ENCODE assay signal across 20 cellular contexts in genomic region chr17:80212109-80212508, GRCh38. TPM values are rescaled to one million over a fixed set of nuclear protein-coding genes. Genes with fewer than 3 reads are reported as not detected.
DNase-seq lines count a peak whose midpoint lies in the region; FAIRE-seq and TF ChIP-seq lines count a peak whose summit lies in the region.
"Had no signal": no experiment of that assay in that cellular context is flagged by ENCODE, and none has a peak within 500 bp of the region (broad histone marks: within the 10 kb centered on the region; RNA-seq: fewer than 3 reads in every experiment).

No MANE protein-coding gene starts in this region.

- peaks cover 0 to 100% (median 0%) of the 10 kb centered on the region in 11 experiments; a peak in 9 of 22 replicates for H4K20me1 ChIP-seq in BLaER1 treated with 17β-estradiol and CSF1 and Interleukin-3, amounts not matched to agents 10 nM and 100 nM
- H4K20me1 ChIP-seq in osteoblast (ENCODE audit: insufficient read depth, low read length): peaks cover 12% of the 10 kb centered on the region

- peaks cover under 1% of the 10 kb centered on the region for H3K79me2 ChIP-seq in osteoblast (ENCODE audit: insufficient read depth, low read length)

- peaks cover 12 to 79% (median 43%) of the 10 kb centered on the region in 10 experiments for H3K4me1 ChIP-seq in BLaER1 treated with 17β-estradiol and CSF1 and Interleukin-3, amounts not matched to agents 10 nM and 100 nM
- no peaks in the 10 kb centered on the region for H3K4me1 ChIP-seq in osteoblast (ENCODE audit: insufficient read depth, low read length)
- H3K4me1 ChIP-seq: Peyer's patch had no signal

- DNase-seq in NCI-H1092 treated with DMSO at 0.1 percent for 48 hours (lab: John Stamatoyannopoulos, UW) (peak; percentile 65), RWPE1 (ENCODE audit: low spot score) (no peak), osteoblast (ENCODE audit: insufficient read length, low spot score, missing footprints) (peak; percentile 25), SHP77 treated with DMSO at 0.1 percent for 48 hours (lab: John Stamatoyannopoulos, UW) (no peak), GM19239 (ENCODE audit: insufficient read length, low spot score) (no peak), HK-2 (ENCODE audit: unreplicated experiment) (no peak)
- DNase-seq: CD4-positive, alpha-beta memory T cell; DMS53; GDM1; MG63; NCI-H1048; NCI-H226; NCI-H510A treated with DMSO at 0.1 percent for 48 hours; NCI-H748 treated with DMSO at 0.1 percent for 48 hours; Peyer's patch; T-helper 9 cell had no signal

- H3K9me3 ChIP-seq in BLaER1 treated with 17β-estradiol and CSF1 and Interleukin-3, amounts not matched to agents 10 nM and 100 nM (replicated peaks in 1 of 11): no peaks in the 10 kb centered on the region
- H3K9me3 ChIP-seq in osteoblast (ENCODE audit: low read depth, low read length): no peaks in the 10 kb centered on the region
- H3K9me3 ChIP-seq: MG63, Peyer's patch had no signal

- no peak for FAIRE-seq in GM19239 (lab: Jason Lieb, UNC)
- FAIRE-seq: GM18507 had no signal

- H3K9ac ChIP-seq in BLaER1 treated with 17β-estradiol and CSF1 and Interleukin-3, amounts not matched to agents 10 nM and 100 nM: peak overlapping the region in 9 of 11 experiments; percentile 30 to 83 (median 76); a peak in 13 of 22 replicates

- TF ChIP-seq CTCF in RWPE1 (conservative IDR thresholded peaks at IDR 0.05; ENCODE audit: low read depth) (no peak), osteoblast (IDR thresholded peaks at IDR 0.05; ENCODE audit: extremely low read depth, low read depth, low read length) (no peak)

- no peaks in the 10 kb centered on the region for H3K27me3 ChIP-seq in BLaER1 treated with 17β-estradiol and CSF1 and Interleukin-3, amounts not matched to agents 10 nM and 100 nM
- H3K27me3 ChIP-seq in osteoblast (ENCODE audit: insufficient read depth, low read length): no peaks in the 10 kb centered on the region
- H3K27me3 ChIP-seq: MG63, Peyer's patch had no signal

- H2AFZ ChIP-seq in osteoblast (ENCODE audit: low read length): no peak overlapping the region

- peak overlapping the region in 10 of 11 experiments; percentile 68 to 96 (median 82); a peak in 19 of 22 replicates for H3K4me2 ChIP-seq in BLaER1 treated with 17β-estradiol and CSF1 and Interleukin-3, amounts not matched to agents 10 nM and 100 nM
- H3K4me2 ChIP-seq in osteoblast (ENCODE audit: insufficient read depth, low read length): no peak overlapping the region

- H3K27ac ChIP-seq in BLaER1 treated with 17β-estradiol and CSF1 and Interleukin-3, amounts not matched to agents 10 nM and 100 nM: peak overlapping the region in 10 of 11 experiments; percentile 56 to 94 (median 86); a peak in 20 of 22 replicates
- H3K27ac ChIP-seq in RWPE1 (0 out of 2 replicates have a peak overlapping the region, but pooled peaks have one; percentile 0), osteoblast (ENCODE audit: low read depth, low read length) (no peak overlapping the region)
- H3K27ac ChIP-seq: Peyer's patch had no signal

- no peak overlapping the region; a peak in 1 of 20 replicates for H3K4me3 ChIP-seq in BLaER1 treated with 17β-estradiol and CSF1 and Interleukin-3, amounts not matched to agents 10 nM and 100 nM
- H3K4me3 ChIP-seq in osteoblast (ENCODE audit: insufficient read depth, low read length): no peak overlapping the region
- H3K4me3 ChIP-seq: MG63, Peyer's patch had no signal

- POLR2A ChIA-PET in RWPE1 (lab: Yijun Ruan, JAX; ENCODE audit: low non-redundant PET): no interaction called here

- peaks cover 0 to 94% (median 36%) of the 10 kb centered on the region in 11 experiments; a peak in 13 of 22 replicates for H3K36me3 ChIP-seq in BLaER1 treated with 17β-estradiol and CSF1 and Interleukin-3, amounts not matched to agents 10 nM and 100 nM
- peaks cover 31% of the 10 kb centered on the region for H3K36me3 ChIP-seq in osteoblast (ENCODE audit: insufficient read depth, low read length)

- CTCF ChIA-PET in RWPE1 (lab: Yijun Ruan, JAX): interaction anchor here (1.3 kb wide), 1 partner anchor 17 kb away, joined by 3 read pairs; no protein-coding TSS in a partner anchor

RNA-seq across cellular contexts. Expression of gene SGSH, which starts 8.0 kb away (rescaled TPM):
- 15.9 and 19.4 TPM in 2 replicates for total RNA-seq in osteoblast

RNA-seq across cellular contexts. Expression of gene SLC26A11, which starts 8.1 kb away (rescaled TPM):
- total RNA-seq in osteoblast: 12.7 and 17.4 TPM in 2 replicates

RNA-seq across cellular contexts. Expression of gene CARD14, which starts 42.3 kb away (rescaled TPM):
- total RNA-seq in osteoblast: not detected in 2 replicates
- total RNA-seq: LHCN-M2; T-helper 1 cell treated with Interleukin-12 subunit alpha and Interleukin-12 subunit beta and Interleukin-4 antibody, amounts not matched to agents 30 ng/mL and 1 ng/mL, for 36 hours had no signal

RNA-seq across cellular contexts. Expression of gene RNF213, which starts 48.5 kb away (rescaled TPM):
- 134 and 143 TPM in 2 replicates for total RNA-seq in osteoblast

Comparison
In these comparisons a context has a peak if more than half of its experiments do, and no peak if none do; other contexts are left out.
1. DNase-seq: peak in NCI-H1092 treated with DMSO at 0.1 percent for 48 hours (single experiment) and osteoblast (single experiment); none in RWPE1 (single experiment), SHP77 treated with DMSO at 0.1 percent for 48 hours (single experiment), GM19239 (single experiment) and HK-2 (single experiment).